ENCODE assay signal across 24 cellular contexts in the genomic region with DNA sequence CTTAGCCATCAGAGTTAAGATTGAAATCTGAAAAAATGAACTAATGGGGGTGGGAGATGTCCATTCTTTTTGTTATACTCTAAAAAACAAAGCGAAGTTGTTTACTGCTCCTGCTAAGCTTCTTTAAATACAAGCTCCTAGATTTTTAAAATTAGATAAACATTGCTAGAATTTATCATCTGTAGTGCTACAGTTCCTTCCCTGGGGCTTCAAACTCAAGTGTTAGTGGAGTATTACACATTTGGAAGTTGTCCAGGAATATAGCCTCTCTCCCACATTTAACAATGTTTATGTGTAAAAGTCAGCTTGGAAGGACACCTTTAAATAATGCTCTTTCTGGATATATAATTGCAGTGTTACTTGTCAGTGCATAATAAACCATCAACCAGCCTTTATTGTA.
DNase-seq lines count a peak whose midpoint lies in the region; ATAC-seq and TF ChIP-seq lines count a peak whose summit lies in the region.
"Had no signal": no experiment of that assay in that cellular context is flagged by ENCODE, and none has a peak within 500 bp of the region (broad histone marks: within the 10 kb centered on the region; RNA-seq: fewer than 3 reads in every experiment).

No MANE protein-coding gene starts in this region.

- peaks cover 10% of the 10 kb centered on the region for H3K36me3 Mint-ChIP-seq in CD4-positive, alpha-beta T cell (ENCODE audit: low read depth)

- no peak overlapping the region for H3K27ac ChIP-seq in CD4-positive, alpha-beta T cell (ENCODE audit: low read depth, low read length)
- no peak overlapping the region for H3K27ac ChIP-seq in aorta (ENCODE audit: low read depth in 1 of 2, low read length in 2 of 2)
- H3K27ac ChIP-seq: HL-60, KMS-11 had no signal

- peaks cover 0 to 4% of the 10 kb centered on the region in 2 donors for H3K4me1 ChIP-seq in aorta (ENCODE audit: control insufficient read depth in 1 of 2, insufficient read depth in 2 of 2, low read length in 2 of 2)
- H3K4me1 ChIP-seq: Caco-2 had no signal

- ATAC-seq in CD4-positive, alpha-beta T cell (ENCODE audit: poor library complexity): no peak
- ATAC-seq in aorta (ENCODE audit: low FRiP score) (no peak), HG02763 (IDR thresholded peaks at IDR 0.05; ENCODE audit: unreplicated experiment) (no peak)
- ATAC-seq: GM12878, HCT116, PC-3, T-cell had no signal

- no peaks in the 10 kb centered on the region for H3K27me3 ChIP-seq in CD4-positive, alpha-beta T cell (ENCODE audit: control insufficient read depth, insufficient read depth, low read length)
- no peaks in the 10 kb centered on the region for H3K27me3 ChIP-seq in aorta (ENCODE audit: control insufficient read depth in 1 of 2, insufficient read depth in 2 of 2, low read length in 1 of 2)

- no peaks in the 10 kb centered on the region for H3K36me3 ChIP-seq in aorta (ENCODE audit: control insufficient read depth in 1 of 2, insufficient read depth in 2 of 2, low read length in 1 of 2)

- no peak overlapping the region for H3K4me3 ChIP-seq in aorta (ENCODE audit: low read length in 2 of 2)
- H3K4me3 ChIP-seq: GM12878 had no signal

- H3K27ac Mint-ChIP-seq in CD4-positive, alpha-beta T cell: no peak overlapping the region
- H3K27ac Mint-ChIP-seq: B cell, T-cell had no signal

- no peak overlapping the region for H3K4me3 Mint-ChIP-seq in CD4-positive, alpha-beta T cell
- H3K4me3 Mint-ChIP-seq: B cell, T-cell had no signal

- intact Hi-C loops in CD4-positive, alpha-beta T cell (cut with DNase I, micrococcal nuclease): no loop called here
- intact Hi-C loops in aorta (cut with DNase I): no loop called here

- no peaks in the 10 kb centered on the region for H3K27me3 Mint-ChIP-seq in CD4-positive, alpha-beta T cell
- H3K27me3 Mint-ChIP-seq: B cell, T-cell had no signal

- H3K4me1 Mint-ChIP-seq in CD4-positive, alpha-beta T cell (ENCODE audit: low read depth): peaks cover 14% of the 10 kb centered on the region
- H3K4me1 Mint-ChIP-seq: B cell had no signal

- no peaks in the 10 kb centered on the region for H3K9me3 ChIP-seq in CD4-positive, alpha-beta T cell (ENCODE audit: control insufficient read depth, low read length)
- no peaks in the 10 kb centered on the region for H3K9me3 ChIP-seq in aorta (ENCODE audit: control insufficient read depth, low read length)
- H3K9me3 ChIP-seq: Caco-2, SK-N-SH had no signal

- DNase-seq in COR-L47 (lab: John Stamatoyannopoulos, UW) (peak; percentile 60), NCI-H1092 (lab: John Stamatoyannopoulos, UW) (peak; percentile 14), NCI-H2029 treated with DMSO at 0.1 percent for 48 hours (lab: John Stamatoyannopoulos, UW) (peak; percentile 83), NCI-H69 (lab: John Stamatoyannopoulos, UW) (peak; percentile 45), aorta (no peak), NCI-H146 treated with DMSO at 0.1 percent for 48 hours (lab: John Stamatoyannopoulos, UW; ENCODE audit: unreplicated experiment) (no peak)
- no peak for DNase-seq in CD4-positive, alpha-beta T cell
- DNase-seq: Caco-2, DMS53, EL, GOT3, NCI-H2171, NCI-H82, PC-3, RPMI8226, SHP77 treated with DMSO at 0.1 percent for 48 hours, SK-N-SH, T-cell had no signal

- WGBS in aorta, 2 donors: 0 to 79% methylated on average over 1 of the region's 1 CpG

- H3K9me3 Mint-ChIP-seq in CD4-positive, alpha-beta T cell: no peaks in the 10 kb centered on the region

- TF ChIP-seq CTCF in CD4-positive, alpha-beta T cell (IDR thresholded peaks at IDR 0.05): no peak

- POLR2A ChIA-PET in CD4-positive, alpha-beta T cell (lab: Charles Lee): no interaction called here

- CTCF ChIA-PET in CD4-positive, alpha-beta T cell (lab: Charles Lee): no interaction called here

Comparison
In these comparisons a context has a peak if more than half of its experiments do, and no peak if none do; other contexts are left out.
1. DNase-seq: peak in COR-L47 (single experiment), NCI-H1092 (single experiment), NCI-H2029 treated with DMSO at 0.1 percent for 48 hours (single experiment) and NCI-H69 (single experiment); none in CD4-positive, alpha-beta T cell (0 of 10), aorta (0 of 2) and NCI-H146 treated with DMSO at 0.1 percent for 48 hours (single experiment).